ENCODE assay signal across 24 cellular contexts in the genomic region with DNA sequence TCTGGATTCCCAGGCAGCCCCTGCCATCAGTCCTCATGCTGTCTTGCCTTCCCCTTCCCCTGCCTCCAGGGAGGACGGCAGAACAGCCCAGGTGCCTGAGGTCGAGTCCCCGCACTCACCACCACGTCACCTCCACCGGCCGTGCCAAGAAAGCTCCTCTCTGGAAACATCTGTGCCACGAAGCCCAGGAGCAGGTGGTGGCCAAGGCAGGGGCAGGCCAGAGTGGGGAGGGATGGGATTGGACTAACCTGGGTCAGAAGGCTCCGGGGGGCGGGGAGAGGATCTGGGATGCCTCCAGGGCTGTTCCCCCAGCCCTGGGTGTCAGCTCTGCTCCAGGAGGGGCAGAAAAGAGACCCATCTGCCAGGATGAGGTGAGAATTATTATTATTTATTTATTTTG. TPM values are rescaled to one million over a fixed set of nuclear protein-coding genes. Genes with fewer than 3 reads are reported as not detected.
"Had no signal": no experiment of that assay in that cellular context is flagged by ENCODE, and none has a peak within 500 bp of the region (broad histone marks: within the 10 kb centered on the region; RNA-seq: fewer than 3 reads in every experiment).

No MANE protein-coding gene starts in this region.

- FAIRE-seq: endometrium, islet of Langerhans, TTC549 had no signal

- H3K27ac ChIP-seq: body of pancreas, heart left ventricle, right lobe of liver, skin epidermis, stomach, suprapubic skin, tibial nerve had no signal

- H3K36me3 ChIP-seq: heart left ventricle, right lobe of liver, stomach, suprapubic skin, tibial nerve had no signal

- H3K9me3 ChIP-seq: body of pancreas, heart left ventricle, right lobe of liver, stomach, suprapubic skin, tibial nerve had no signal

- H3K27me3 ChIP-seq: body of pancreas, right lobe of liver had no signal

- H3K36me3 Mint-ChIP-seq: activated naive CD4-positive, alpha-beta T cell treated with anti-CD3 and anti-CD28 coated beads, Interleukin-2, amount 50 U/mL, for 24 hours; naive B cell had no signal

- H3K9me3 Mint-ChIP-seq: activated naive CD4-positive, alpha-beta T cell treated with anti-CD3 and anti-CD28 coated beads, Interleukin-2, amount 50 U/mL, for 24 hours; dendritic cell treated with granulocyte-macrophage colony-stimulating factor and Interleukin-4, amounts not matched to agents 40 ng/mL and 50 ng/mL, for 4 days; naive B cell had no signal

- DNase-seq: activated CD4-positive, alpha-beta T cell treated with anti-CD3 and anti-CD28 coated beads for 1 hour; activated gamma-delta T cell treated with Interleukin-2 at 50 U/mL for 16 hours; activated T-cell treated with anti-CD3 and anti-CD28 coated beads, Interleukin-2, amount 50 U/mL, for 1 hour; body of pancreas; effector CD4-positive, alpha-beta T cell; heart left ventricle; left cardiac atrium; naive B cell; occipital lobe; right lobe of liver; stimulated activated CD4-positive, alpha-beta T cell treated with anti-CD3 and anti-CD28 coated beads, Interleukin-1b, Interleukin-23, amount 100 ng/mL, for 48 hours; stomach had no signal

- H3K27me3 Mint-ChIP-seq: activated naive CD4-positive, alpha-beta T cell treated with anti-CD3 and anti-CD28 coated beads, Interleukin-2, amount 50 U/mL, for 24 hours had no signal

- ATAC-seq: body of pancreas, heart left ventricle, left cardiac atrium, right lobe of liver had no signal

- H3K27ac Mint-ChIP-seq: activated naive CD4-positive, alpha-beta T cell treated with anti-CD3 and anti-CD28 coated beads, Interleukin-2, amount 50 U/mL, for 24 hours; dendritic cell treated with granulocyte-macrophage colony-stimulating factor and Interleukin-4, amounts not matched to agents 40 ng/mL and 50 ng/mL, for 4 days; naive B cell had no signal

- H3K4me3 Mint-ChIP-seq: activated naive CD4-positive, alpha-beta T cell treated with anti-CD3 and anti-CD28 coated beads, Interleukin-2, amount 50 U/mL, for 24 hours; dendritic cell treated with granulocyte-macrophage colony-stimulating factor and Interleukin-4, amounts not matched to agents 40 ng/mL and 50 ng/mL, for 4 days; naive B cell had no signal

- H3K4me1 ChIP-seq: body of pancreas, right lobe of liver had no signal

- H3K4me3 ChIP-seq: body of pancreas, heart left ventricle, right lobe of liver, skin epidermis, stomach, suprapubic skin, tibial nerve had no signal

RNA-seq across cellular contexts. Expression of a gene that starts 7.4 kb away (rescaled TPM):
- total RNA-seq: cardiac septum, chondrocyte, fibroblast of villous mesenchyme, heart left ventricle, left cardiac atrium had no signal
- polyA plus RNA-seq: heart left ventricle had no signal

RNA-seq across cellular contexts. Expression of a gene that starts 30.4 kb away (rescaled TPM):
- total RNA-seq: cardiac septum, left cardiac atrium, urinary bladder had no signal
